ENCODE assay signal across 8 cellular contexts in genomic region chr17:44967026-44967906, GRCh38. TPM values are rescaled to one million over a fixed set of nuclear protein-coding genes. Genes with fewer than 3 reads are reported as not detected.
DNase-seq lines count a peak whose midpoint lies in the region; ATAC-seq and TF ChIP-seq lines count a peak whose summit lies in the region.

No MANE protein-coding gene starts in this region.

- H3K4me3 ChIP-seq in BLaER1 = peak overlapping the region; percentile 72

- DNase-seq in central memory CD8-positive, alpha-beta T cell (ENCODE audit: low spot score in 2 of 2) = no peak
- DNase-seq in nephron progenitor cell (no peak), DMS114 treated with DMSO at 0.1 percent for 48 hours (lab: John Stamatoyannopoulos, UW; ENCODE audit: unreplicated experiment) (no peak), mesenteric fat pad (ENCODE audit: low spot score) (no peak), OCI-M2 (lab: John Stamatoyannopoulos, UW; ENCODE audit: unreplicated experiment) (no peak)

- H4K20me1 ChIP-seq in BLaER1 = peaks cover 23% of the 10 kb centered on the region

- H3K9ac ChIP-seq in BLaER1 (peak overlapping the region; percentile 28; the same call in 1 of the 2 replicates), ES-I3 (ENCODE audit: low read depth, low read length) (peak overlapping the region; percentile 36; the same call in 1 of the 2 replicates)

- ATAC-seq in central memory CD8-positive, alpha-beta T cell (replicated peaks; ENCODE audit: extremely low read depth, poor library complexity, severe bottlenecking) = no peak
- no peak for ATAC-seq in HG03469 (IDR thresholded peaks at IDR 0.05; ENCODE audit: unreplicated experiment)

- peak overlapping the region; percentile 36 for H3K4me3 Mint-ChIP-seq in central memory CD8-positive, alpha-beta T cell
- H3K4me3 Mint-ChIP-seq in nephron progenitor cell = peak overlapping the region; percentile 56

- H3K4me2 ChIP-seq in BLaER1 = peak overlapping the region; percentile 94

- H3K9me3 Mint-ChIP-seq in central memory CD8-positive, alpha-beta T cell = no peaks in the 10 kb centered on the region
- H3K9me3 Mint-ChIP-seq in nephron progenitor cell = peaks cover 4% of the 10 kb centered on the region

- no peak overlapping the region for H3K27ac Mint-ChIP-seq in central memory CD8-positive, alpha-beta T cell (ENCODE audit: low read depth)
- H3K27ac Mint-ChIP-seq in nephron progenitor cell = no peak overlapping the region

- peaks cover 2% of the 10 kb centered on the region for H3K36me3 Mint-ChIP-seq in central memory CD8-positive, alpha-beta T cell (ENCODE audit: insufficient read depth)
- no peaks in the 10 kb centered on the region for H3K36me3 Mint-ChIP-seq in nephron progenitor cell (ENCODE audit: low read depth)

- peaks cover 68% of the 10 kb centered on the region for H3K27me3 Mint-ChIP-seq in central memory CD8-positive, alpha-beta T cell
- H3K27me3 Mint-ChIP-seq in nephron progenitor cell (ENCODE audit: low read depth, poor library complexity) = peaks cover 85% of the 10 kb centered on the region

- H3K4me1 ChIP-seq in BLaER1 (peaks cover 61% of the 10 kb centered on the region), ES-I3 (ENCODE audit: insufficient read depth, low read length) (peaks cover 14% of the 10 kb centered on the region; the same call in 1 of the 2 replicates)

- peaks cover 27% of the 10 kb centered on the region for H3K4me1 Mint-ChIP-seq in central memory CD8-positive, alpha-beta T cell
- H3K4me1 Mint-ChIP-seq in nephron progenitor cell = peaks cover 36% of the 10 kb centered on the region

- H3K36me3 ChIP-seq in BLaER1 = no peaks in the 10 kb centered on the region
- no peaks in the 10 kb centered on the region for H3K36me3 ChIP-seq in ES-I3 (ENCODE audit: insufficient read depth, low read length)

- H3K27ac ChIP-seq in BLaER1 = no peak overlapping the region

- peaks cover 70% of the 10 kb centered on the region for H3K27me3 ChIP-seq in BLaER1

- no peak for TF ChIP-seq CTCF in nephron progenitor cell (IDR thresholded peaks at IDR 0.05)

- H3K9me3 ChIP-seq in BLaER1 (no peaks in the 10 kb centered on the region), ES-I3 (ENCODE audit: control insufficient read depth, insufficient read depth, low read length) (no peaks in the 10 kb centered on the region)

RNA-seq across cellular contexts. Expression of gene C1QL1, which starts 0.8 kb away (rescaled TPM):
- not detected for total RNA-seq in mesenteric fat pad

RNA-seq across cellular contexts. Expression of gene KIF18B, which starts 19.7 kb away (rescaled TPM):
- not detected for total RNA-seq in mesenteric fat pad

RNA-seq across cellular contexts. Expression of gene GFAP, which starts 52.0 kb away (rescaled TPM):
- 1.3 TPM for total RNA-seq in mesenteric fat pad
